Comparison of ENCODE assay signal across 25 cellular contexts in genomic region chr11:28984216-28984615, GRCh38.
"Had no signal": no experiment of that assay in that cellular context is flagged by ENCODE, and none has a peak within 500 bp of the region (broad histone marks: within the 10 kb centered on the region; RNA-seq: fewer than 3 reads in every experiment).

No MANE protein-coding gene starts in this region.

- FAIRE-seq: K562 had no signal

- DNase-seq: activated CD4-positive, alpha-beta T cell treated with anti-CD3 and anti-CD28 coated beads for 4 hours; activated CD8-positive, alpha-beta memory T cell treated with anti-CD3 and anti-CD28 coated beads, Interleukin-2, amount 50 U/mL, for 4 hours; activated CD8-positive, alpha-beta T cell treated with anti-CD3 and anti-CD28 coated beads for 36 hours; activated gamma-delta T cell treated with Interleukin-2 at 50 U/mL for 16 hours; activated naive CD4-positive, alpha-beta T cell treated with anti-CD3 and anti-CD28 coated beads, Interleukin-2, amount 10 ng/mL, durations not matched to agents 7 days and 5 days; activated naive CD8-positive, alpha-beta T cell treated with anti-CD3 and anti-CD28 coated beads for 36 hours; activated T-cell treated with anti-CD3 and anti-CD28 coated beads, Interleukin-2, amount 50 U/mL, for 72 hours; anterior cingulate cortex; central memory CD4-positive, alpha-beta T cell; Kasumi-1; NCI-H1048; NCI-H1694; NCI-H345; NCI-H510A; NK-92 treated with Interleukin-12 subunit alpha and Interleukin-12 subunit beta, amount 100 ng/mL, for 24 hours; OCI-M1; RPMI8226; T-cell had no signal

- H3K4me1 Mint-ChIP-seq: activated naive CD4-positive, alpha-beta T cell treated with anti-CD3 and anti-CD28 coated beads, Interleukin-2, amount 10 ng/mL, durations not matched to agents 7 days and 5 days; activated naive CD8-positive, alpha-beta T cell treated with anti-CD3 and anti-CD28 coated beads for 36 hours; T-cell had no signal

- H3K9me3 ChIP-seq: breast epithelium had no signal

- ATAC-seq: activated CD4-positive, CD25-positive, alpha-beta regulatory T cell treated with anti-CD3 and anti-CD28 coated beads, Interleukin-2, amount 50 U/mL, for 24 hours; activated CD8-positive, alpha-beta T cell treated with anti-CD3 and anti-CD28 coated beads for 36 hours; activated T-cell treated with anti-CD3 and anti-CD28 coated beads, Interleukin-2, amount 50 U/mL, for 72 hours; K562; Panc1; Right ventricle myocardium inferior; T-cell had no signal

- H3K27me3 ChIP-seq: breast epithelium had no signal

- H3K36me3 ChIP-seq: breast epithelium had no signal

- H3K4me3 Mint-ChIP-seq: activated CD8-positive, alpha-beta T cell treated with anti-CD3 and anti-CD28 coated beads for 36 hours; activated naive CD4-positive, alpha-beta T cell treated with anti-CD3 and anti-CD28 coated beads, Interleukin-2, amount 10 ng/mL, durations not matched to agents 7 days and 5 days; activated naive CD8-positive, alpha-beta T cell treated with anti-CD3 and anti-CD28 coated beads for 36 hours; activated T-cell treated with anti-CD3 and anti-CD28 coated beads, Interleukin-2, amount 50 U/mL, for 72 hours; T-cell had no signal

- H3K27me3 Mint-ChIP-seq: activated CD8-positive, alpha-beta T cell treated with anti-CD3 and anti-CD28 coated beads for 36 hours; activated naive CD4-positive, alpha-beta T cell treated with anti-CD3 and anti-CD28 coated beads, Interleukin-2, amount 10 ng/mL, durations not matched to agents 7 days and 5 days; activated naive CD8-positive, alpha-beta T cell treated with anti-CD3 and anti-CD28 coated beads for 36 hours; T-cell had no signal

- H3K36me3 Mint-ChIP-seq: activated naive CD4-positive, alpha-beta T cell treated with anti-CD3 and anti-CD28 coated beads, Interleukin-2, amount 10 ng/mL, durations not matched to agents 7 days and 5 days; activated naive CD8-positive, alpha-beta T cell treated with anti-CD3 and anti-CD28 coated beads for 36 hours; T-cell had no signal

- H3K27ac Mint-ChIP-seq: activated CD8-positive, alpha-beta T cell treated with anti-CD3 and anti-CD28 coated beads for 36 hours; activated naive CD4-positive, alpha-beta T cell treated with anti-CD3 and anti-CD28 coated beads, Interleukin-2, amount 10 ng/mL, durations not matched to agents 7 days and 5 days; activated naive CD8-positive, alpha-beta T cell treated with anti-CD3 and anti-CD28 coated beads for 36 hours; activated T-cell treated with anti-CD3 and anti-CD28 coated beads, Interleukin-2, amount 50 U/mL, for 72 hours; activated T-helper 2 cell treated with anti-CD3 and anti-CD28 coated beads, Interferon-gamma antibody, Interleukin-2, Interleukin-4, amounts not matched to agents 10 μg/mL and 5 μg/mL and 100 μg/mL, durations not matched to agents 14 hours and 24 hours and 36 hours; T-cell had no signal

- H3K27ac ChIP-seq: breast epithelium, SK-N-MC had no signal

- H3K4me3 ChIP-seq: breast epithelium, K562, SK-N-MC had no signal

- H3K4me1 ChIP-seq: breast epithelium had no signal
